In genomic region chr20:34083137-34083536, GRCh38 we compare ENCODE assay signal across 9 cellular contexts. TPM values are rescaled to one million over a fixed set of nuclear protein-coding genes. Genes with fewer than 3 reads are reported as not detected.
DNase-seq lines count a peak whose midpoint lies in the region; ATAC-seq and TF ChIP-seq lines count a peak whose summit lies in the region.
"Had no signal": no experiment of that assay in that cellular context is flagged by ENCODE, and none has a peak within 500 bp of the region (broad histone marks: within the 10 kb centered on the region; RNA-seq: fewer than 3 reads in every experiment).

No MANE protein-coding gene starts in this region.

- H3K9me3 Mint-ChIP-seq in Calu3 (ENCODE audit: low read depth, unreplicated experiment) (no peaks in the 10 kb centered on the region), osteocyte (ENCODE audit: unreplicated experiment) (no peaks in the 10 kb centered on the region)
- H3K9me3 Mint-ChIP-seq: brain had no signal

- H3K4me3 Mint-ChIP-seq in Calu3 (ENCODE audit: low read depth, unreplicated experiment): no peak overlapping the region
- no peak overlapping the region for H3K4me3 Mint-ChIP-seq in osteocyte (ENCODE audit: unreplicated experiment)
- H3K4me3 Mint-ChIP-seq: brain had no signal

- H3K36me3 ChIP-seq in OCI-LY1 (ENCODE audit: insufficient read depth, low read length) (peaks cover 60% of the 10 kb centered on the region), MM.1S (replicated peaks; ENCODE audit: insufficient read depth, low read length) (peaks cover 3% of the 10 kb centered on the region)

- H3K27me3 Mint-ChIP-seq in Calu3 (ENCODE audit: unreplicated experiment) (no peaks in the 10 kb centered on the region), osteocyte (ENCODE audit: unreplicated experiment) (no peaks in the 10 kb centered on the region)
- H3K27me3 Mint-ChIP-seq: brain had no signal

- peak overlapping the region; percentile 39 for H3K27ac ChIP-seq in OCI-LY1 (ENCODE audit: low read depth, low read length, poor library complexity, severe bottlenecking)
- no peak overlapping the region; the same call in 1 of the 2 replicates for H3K27ac ChIP-seq in MM.1S (ENCODE audit: low read length)

- no peaks in the 10 kb centered on the region for H4K20me1 ChIP-seq in OCI-LY1 (ENCODE audit: insufficient read depth, low read length)
- 0 out of 2 replicates have a peak, but pooled peaks cover 10% of the 10 kb centered on the region for H4K20me1 ChIP-seq in MM.1S (ENCODE audit: insufficient read depth, low read length)

- no peak for TF ChIP-seq CTCF in Calu3 (IDR thresholded peaks at IDR 0.05; ENCODE audit: unreplicated experiment)
- peak; percentile 22; the same call in 1 of the 2 replicates for TF ChIP-seq CTCF in OCI-LY1 (IDR thresholded peaks at IDR 0.05; ENCODE audit: low read length)
- peak; percentile 8 for TF ChIP-seq CTCF in osteocyte (IDR thresholded peaks at IDR 0.05)
- no peak for TF ChIP-seq CTCF in MM.1S (IDR thresholded peaks at IDR 0.05; ENCODE audit: low read length)

- DNase-seq in Calu3 (peak; percentile 85), fibroblast of gingiva (ENCODE audit: low read depth) (peak; percentile 92), osteocyte (ENCODE audit: extremely low spot score, unreplicated experiment) (no peak), UCSD-AML1 (lab: John Stamatoyannopoulos, UW; ENCODE audit: unreplicated experiment) (no peak), MM.1S (no peak)

- H3K36me3 Mint-ChIP-seq in Calu3 (ENCODE audit: insufficient read depth, unreplicated experiment): peaks cover 64% of the 10 kb centered on the region
- H3K36me3 Mint-ChIP-seq in osteocyte (ENCODE audit: unreplicated experiment): peaks cover 29% of the 10 kb centered on the region

- H3K79me2 ChIP-seq in OCI-LY1 (ENCODE audit: insufficient read depth, low read length) (no peaks in the 10 kb centered on the region), MM.1S (ENCODE audit: low read length) (peaks cover 91% of the 10 kb centered on the region)

- H3K9me3 ChIP-seq in OCI-LY1 (ENCODE audit: low read length): no peaks in the 10 kb centered on the region
- no peaks in the 10 kb centered on the region for H3K9me3 ChIP-seq in MM.1S (replicated peaks; ENCODE audit: insufficient read depth, low read length)

- H3K4me1 ChIP-seq in OCI-LY1 (ENCODE audit: insufficient read depth, low read length, severe bottlenecking) (no peaks in the 10 kb centered on the region), MM.1S (ENCODE audit: low read length) (peaks cover 9% of the 10 kb centered on the region; the same call in 1 of the 2 replicates)

- H3K27me3 ChIP-seq in OCI-LY1 (ENCODE audit: insufficient read depth, low read length) (no peaks in the 10 kb centered on the region), MM.1S (replicated peaks; ENCODE audit: insufficient read depth, low read length) (no peaks in the 10 kb centered on the region)

- H3K9me2 ChIP-seq in OCI-LY1 (ENCODE audit: low read depth, low read length) (no peaks in the 10 kb centered on the region), MM.1S (replicated peaks; ENCODE audit: insufficient read depth, low read length) (no peaks in the 10 kb centered on the region)

- BruUV-seq in Calu3 (replicated peaks; lab: Mats Ljungman, UMichigan): no TSS peak

- CTCF ChIA-PET in Calu3 (lab: Charles Lee): interaction anchor here (0.5 to 2.1 kb wide), 4 partner anchors 14 to 90 kb away, joined by 3 to 7 read pairs (median 4); partner anchors contain the start of gene RALY

- H2AFZ ChIP-seq in OCI-LY1 (ENCODE audit: low read length) (no peak overlapping the region), MM.1S (ENCODE audit: low read length) (no peak overlapping the region)

- ATAC-seq in HG03469 (IDR thresholded peaks at IDR 0.05; ENCODE audit: unreplicated experiment): no peak
- no peak for ATAC-seq in HG02852 (IDR thresholded peaks at IDR 0.05; ENCODE audit: unreplicated experiment)

- H3K27ac Mint-ChIP-seq in Calu3 (ENCODE audit: unreplicated experiment): peak overlapping the region; percentile 12
- peak overlapping the region; percentile 9 for H3K27ac Mint-ChIP-seq in osteocyte (ENCODE audit: unreplicated experiment)

- no peak overlapping the region for H3K4me3 ChIP-seq in OCI-LY1 (ENCODE audit: low read depth, low read length, poor library complexity, severe bottlenecking)
- H3K4me3 ChIP-seq in MM.1S (ENCODE audit: low read length): no peak overlapping the region

- H3K4me2 ChIP-seq in OCI-LY1 (ENCODE audit: low read length) (no peak overlapping the region), MM.1S (ENCODE audit: low read depth, low read length) (no peak overlapping the region)

- H3K9ac ChIP-seq in OCI-LY1 (ENCODE audit: low read length): no peak overlapping the region
- no peak overlapping the region for H3K9ac ChIP-seq in MM.1S (ENCODE audit: low read length)

- H3F3A ChIP-seq in OCI-LY1 (ENCODE audit: insufficient read depth, low read length) (peaks cover 6% of the 10 kb centered on the region; the same call in 1 of the 2 replicates), MM.1S (ENCODE audit: insufficient read depth, low read length) (peaks cover 45% of the 10 kb centered on the region)

- intact Hi-C loops in Calu3 (cut with micrococcal nuclease; ENCODE audit: unreplicated experiment): no loop called here

- H3K4me1 Mint-ChIP-seq in Calu3 (ENCODE audit: low read depth, unreplicated experiment) (peaks cover 24% of the 10 kb centered on the region), osteocyte (ENCODE audit: unreplicated experiment) (peaks cover 12% of the 10 kb centered on the region)

RNA-seq across cellular contexts. Expression of gene EIF2S2, which starts 28.9 kb away (rescaled TPM):
- total RNA-seq in Calu3 (2022): 173 and 179 TPM in 2 replicates
- 87.9 and 90.6 TPM in 2 replicates for total RNA-seq in osteocyte

Comparison
In these comparisons a context has a peak if more than half of its experiments do, and no peak if none do; other contexts are left out.
1. DNase-seq: peak in Calu3 (single experiment) and fibroblast of gingiva (single experiment); none in osteocyte (single experiment), UCSD-AML1 (single experiment) and MM.1S (single experiment).
2. CTCF ChIP-seq: peak in OCI-LY1 (single experiment) and osteocyte (single experiment); none in Calu3 (single experiment) and MM.1S (single experiment).